27 cellular contexts compared by ENCODE assay signal in the genomic region with DNA sequence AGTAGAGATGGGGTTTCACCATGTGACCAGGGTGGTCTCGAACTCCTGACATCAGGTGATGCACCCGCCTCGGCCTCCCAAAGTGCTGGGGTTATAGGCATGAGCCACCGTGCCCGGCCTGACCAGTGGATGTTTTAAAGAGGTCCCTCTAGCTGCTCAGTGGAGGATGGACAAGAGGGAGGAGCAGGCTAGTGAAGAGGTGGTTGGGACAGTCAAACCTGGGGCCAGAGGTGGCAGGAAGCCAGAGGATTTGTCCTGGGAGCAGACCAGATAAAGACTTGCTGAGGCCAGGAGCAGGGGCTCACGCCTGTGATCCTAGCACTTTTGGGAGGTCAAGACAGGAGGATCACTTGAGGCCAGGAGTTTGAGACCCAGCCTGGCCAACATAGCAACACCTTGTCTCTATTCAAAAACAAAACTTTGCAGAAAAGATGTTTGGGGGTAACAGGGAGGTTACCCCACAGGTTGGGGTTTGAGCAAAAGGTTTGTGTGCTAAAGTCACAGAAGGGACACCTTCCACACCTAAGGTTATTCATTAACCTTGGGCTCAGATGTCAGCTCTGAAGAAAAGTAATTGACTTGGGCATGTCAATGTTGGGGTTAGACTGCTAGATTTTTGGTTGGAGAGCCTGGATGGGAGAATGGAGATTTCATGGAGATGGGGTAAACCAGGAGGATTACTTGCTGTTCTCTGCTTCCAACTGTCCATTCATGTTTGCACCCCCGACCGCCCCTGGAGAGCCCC. TPM values are rescaled to one million over a fixed set of nuclear protein-coding genes. Genes with fewer than 3 reads are reported as not detected.
DNase-seq lines count a peak whose midpoint lies in the region; ATAC-seq and TF ChIP-seq lines count a peak whose summit lies in the region.
"Had no signal": no experiment of that assay in that cellular context is flagged by ENCODE, and none has a peak within 500 bp of the region (broad histone marks: within the 10 kb centered on the region; RNA-seq: fewer than 3 reads in every experiment).

No MANE protein-coding gene starts in this region.

- no peaks in the 10 kb centered on the region for H3K27me3 Mint-ChIP-seq in progenitor cell of endocrine pancreas

- no peak for TF ChIP-seq CTCF in progenitor cell of endocrine pancreas (IDR thresholded peaks at IDR 0.05; ENCODE audit: unreplicated experiment)

- H3K4me1 Mint-ChIP-seq in progenitor cell of endocrine pancreas (ENCODE audit: low read depth) = peaks cover 8% of the 10 kb centered on the region
- H3K4me1 Mint-ChIP-seq: B cell had no signal

- no peaks in the 10 kb centered on the region for H3K9me3 Mint-ChIP-seq in progenitor cell of endocrine pancreas (ENCODE audit: low read depth)
- H3K9me3 Mint-ChIP-seq: CD8-positive, alpha-beta T cell had no signal

- ATAC-seq in left lobe of liver = peak; percentile 49
- no peak for ATAC-seq in HG03095 (IDR thresholded peaks at IDR 0.05; ENCODE audit: unreplicated experiment)
- ATAC-seq: CD8-positive, alpha-beta T cell; HCT116 had no signal

- DNase-seq in DMS53 (lab: John Stamatoyannopoulos, UW) (peak; percentile 23), DMS53 treated with DMSO at 0.1 percent for 48 hours (lab: John Stamatoyannopoulos, UW; ENCODE audit: unreplicated experiment) (no peak), left lobe of liver (ENCODE audit: low spot score) (no peak), progenitor cell of endocrine pancreas (ENCODE audit: low spot score, unreplicated experiment) (no peak), NCI-H2107 (lab: John Stamatoyannopoulos, UW) (no peak)
- DNase-seq in activated naive CD4-positive, alpha-beta T cell treated with anti-CD3 and anti-CD28 coated beads, Interleukin-2, amount 50 U/mL, for 16 hours = no peak
- DNase-seq: Calu3; CD8-positive, alpha-beta T cell; DMS153; KBM-7; MV-4-11; NCI-H1105; NCI-H1436 treated with DMSO at 0.1 percent for 48 hours; NCI-H187 treated with DMSO at 0.1 percent for 48 hours; NCI-H446; NCI-H524 treated with DMSO at 0.1 percent for 48 hours; NCI-H774; PC-9; Right ventricle myocardium superior had no signal

- H3K4me3 Mint-ChIP-seq in progenitor cell of endocrine pancreas (ENCODE audit: low read depth) = no peak overlapping the region
- H3K4me3 Mint-ChIP-seq: B cell; CD8-positive, alpha-beta T cell had no signal

- peaks cover 27% of the 10 kb centered on the region for H3K36me3 Mint-ChIP-seq in progenitor cell of endocrine pancreas (ENCODE audit: insufficient read depth)
- H3K36me3 Mint-ChIP-seq: CD8-positive, alpha-beta T cell had no signal

- H3K27ac Mint-ChIP-seq in progenitor cell of endocrine pancreas = peak overlapping the region; percentile 69
- H3K27ac Mint-ChIP-seq: B cell; CD8-positive, alpha-beta T cell had no signal

RNA-seq across cellular contexts. Expression of a gene that starts 9.0 kb away (rescaled TPM):
- total RNA-seq in left lobe of liver (40.7 TPM), progenitor cell of endocrine pancreas (197 and 211 TPM in 2 replicates)
- total RNA-seq: B cell; CD8-positive, alpha-beta T cell had no signal

RNA-seq across cellular contexts. Expression of a gene that starts 28.2 kb away (rescaled TPM):
- total RNA-seq in left lobe of liver = 70.4 TPM
- total RNA-seq in progenitor cell of endocrine pancreas = 201 and 203 TPM in 2 replicates

RNA-seq across cellular contexts. Expression of a gene that starts 40.2 kb away (rescaled TPM):
- 14.0 TPM for total RNA-seq in left lobe of liver
- 15.4 and 16.2 TPM in 2 replicates for total RNA-seq in progenitor cell of endocrine pancreas
- total RNA-seq: B cell; CD8-positive, alpha-beta T cell; Daoy; G401; LHCN-M2; Right ventricle myocardium superior; RPMI7951; SJSA1 had no signal
